ENCODE assay signal across 24 cellular contexts in genomic region chr22:40911772-40912171, GRCh38. TPM values are rescaled to one million over a fixed set of nuclear protein-coding genes. Genes with fewer than 3 reads are reported as not detected.
"Had no signal": no experiment of that assay in that cellular context is flagged by ENCODE, and none has a peak within 500 bp of the region (broad histone marks: within the 10 kb centered on the region; RNA-seq: fewer than 3 reads in every experiment).

No MANE protein-coding gene starts in this region.

- ATAC-seq: left ventricle myocardium superior, mucosa of descending colon, natural killer cell had no signal

- H3K27ac ChIP-seq: adrenal gland, skin epidermis, tibial nerve, uterus, VCaP had no signal

- H3K27me3 ChIP-seq: adrenal gland, tibial nerve, uterus had no signal

- H3K4me1 Mint-ChIP-seq: memory B cell, natural killer cell had no signal

- H3K4me3 Mint-ChIP-seq: memory B cell, natural killer cell had no signal

- H3K36me3 ChIP-seq: uterus had no signal

- H3K9me3 Mint-ChIP-seq: memory B cell, natural killer cell had no signal

- H3K27me3 Mint-ChIP-seq: memory B cell had no signal

- H3K4me1 ChIP-seq: adrenal gland, tibial nerve, uterus had no signal

- H3K27ac Mint-ChIP-seq: memory B cell, natural killer cell had no signal

- H3K4me3 ChIP-seq: adrenal gland, mucosa of descending colon, skin epidermis, tibial nerve, uterus had no signal

- H3K9me3 ChIP-seq: adrenal gland, mucosa of descending colon, tibial nerve, uterus had no signal

- DNase-seq: activated CD4-positive, alpha-beta T cell treated with anti-CD3 and anti-CD28 coated beads for 1 hour; activated CD4-positive, alpha-beta T cell treated with anti-CD3 and anti-CD28 coated beads, Interleukin-2, amount 50 U/mL, for 4 hours; activated naive CD4-positive, alpha-beta T cell treated with anti-CD3 and anti-CD28 coated beads, Interleukin-2, amount 50 U/mL, for 16 hours; activated T-cell treated with anti-CD3 and anti-CD28 coated beads, Interleukin-2, amount 50 U/mL, for 1 hour; cortex of kidney; effector memory CD4-positive, alpha-beta T cell; hypothalamus; left ventricle myocardium superior; mucosa of descending colon; natural killer cell; nucleus accumbens; stimulated activated CD4-positive, alpha-beta T cell treated with anti-CD3 and anti-CD28 coated beads, Interleukin-4, amount 100 ng/mL, for 24 hours; stimulated activated naive CD4-positive, alpha-beta T cell; substantia nigra; uterus had no signal

RNA-seq across cellular contexts. Expression of gene DNAJB7, which starts 49.9 kb away (rescaled TPM):
- total RNA-seq: adrenal gland; cardiac septum; kidney epithelial cell; left ventricle myocardium superior; natural killer cell; posterior vena cava; T-helper 1 cell treated with Interleukin-12 subunit alpha and Interleukin-12 subunit beta and Interleukin-4 antibody, amounts not matched to agents 30 ng/mL and 1 ng/mL, for 36 hours; tibial nerve; uterus had no signal
- polyA plus RNA-seq: adrenal gland had no signal
